Comparison of ENCODE assay signal across 14 cellular contexts in genomic region chr15:57784081-57784488, GRCh38.
DNase-seq lines count a peak whose midpoint lies in the region; ATAC-seq, FAIRE-seq and TF ChIP-seq lines count a peak whose summit lies in the region.
"Had no signal": no experiment of that assay in that cellular context is flagged by ENCODE, and none has a peak within 500 bp of the region (broad histone marks: within the 10 kb centered on the region; RNA-seq: fewer than 3 reads in every experiment).

No MANE protein-coding gene starts in this region.

- ATAC-seq in left cardiac atrium = peak; percentile 75 to 92
- ATAC-seq: K562; naive thymus-derived CD4-positive, alpha-beta T cell; stimulated activated naive CD8-positive, alpha-beta T cell treated with anti-CD3 and anti-CD28 coated beads, Interleukin-15, Interleukin-2, amounts not matched to agents 100 U/mL and 50 U/mL, for 24 hours had no signal

- peaks cover 15% of the 10 kb centered on the region for H3K4me1 ChIP-seq in suprapubic skin
- H3K4me1 ChIP-seq: colonic mucosa had no signal

- no peak for FAIRE-seq in RCC 7860 (lab: Jason Lieb, UNC)
- FAIRE-seq: K562 had no signal

- no peak overlapping the region for H3K4me3 ChIP-seq in HFF-Myc (replicated peaks; ENCODE audit: low read depth, low read length)
- no peak overlapping the region for H3K4me3 ChIP-seq in astrocyte of the spinal cord (ENCODE audit: low read depth, low read length)
- no peak overlapping the region for H3K4me3 ChIP-seq in suprapubic skin
- H3K4me3 ChIP-seq: colonic mucosa, K562 had no signal

- DNase-seq in HFF-Myc (ENCODE audit: extremely low read depth, low read depth) (peak; percentile 44), astrocyte of the spinal cord (ENCODE audit: low read depth, low spot score) (peak; percentile 34), left cardiac atrium (peak; percentile 53), suprapubic skin (ENCODE audit: low spot score in 2 of 2) (no peak), NCI-H345 treated with DMSO at 0.1 percent for 48 hours (lab: John Stamatoyannopoulos, UW; ENCODE audit: unreplicated experiment) (no peak), RCC 7860 (ENCODE audit: low spot score) (no peak), GM19238 (ENCODE audit: insufficient read length, low spot score) (no peak)
- DNase-seq: activated effector memory CD4-positive, alpha-beta T cell treated with anti-CD3 and anti-CD28 coated beads, Interleukin-2, amount 50 U/mL, for 16 hours; colonic mucosa; DMS 273 treated with DMSO at 0.1 percent for 48 hours; naive thymus-derived CD4-positive, alpha-beta T cell; RPMI8226; stimulated activated naive CD8-positive, alpha-beta T cell treated with anti-CD3 and anti-CD28 coated beads, Interleukin-15, Interleukin-2, amounts not matched to agents 100 U/mL and 50 U/mL, for 24 hours had no signal

- no peak for TF ChIP-seq CTCF in HFF-Myc (IDR thresholded peaks at IDR 0.05; ENCODE audit: low read depth, low read length, missing control alignments)
- TF ChIP-seq CTCF in astrocyte of the spinal cord (IDR thresholded peaks at IDR 0.05; ENCODE audit: low read depth, low read length) = no peak
- no peak for TF ChIP-seq CTCF in suprapubic skin (IDR thresholded peaks at IDR 0.05)

- in situ Hi-C loops in astrocyte of the spinal cord (cut with HindIII; ENCODE audit: low sequenced_read_pairs) = no loop called here

- H3K36me3 ChIP-seq in suprapubic skin = no peaks in the 10 kb centered on the region
- H3K36me3 ChIP-seq: colonic mucosa had no signal

- no peak for TF ChIP-seq EP300 in suprapubic skin (IDR thresholded peaks at IDR 0.05)

- peak overlapping the region; percentile 10 for H3K27ac ChIP-seq in suprapubic skin
- H3K27ac ChIP-seq: colonic mucosa had no signal

- intact Hi-C loops in left cardiac atrium (cut with DNase I) = no loop called here

- 16% methylated on average over 4 of the region's 4 CpGs for WGBS in suprapubic skin

- H3K9me3 ChIP-seq in suprapubic skin = no peaks in the 10 kb centered on the region
- H3K9me3 ChIP-seq: colonic mucosa had no signal

- H3K27me3 ChIP-seq in suprapubic skin = no peaks in the 10 kb centered on the region
- H3K27me3 ChIP-seq: colonic mucosa had no signal

- TF ChIP-seq POLR2A in suprapubic skin (IDR thresholded peaks at IDR 0.05) = no peak

Comparison
In these comparisons a context has a peak if more than half of its experiments do, and no peak if none do; other contexts are left out.
1. DNase-seq: peak in HFF-Myc (single experiment), astrocyte of the spinal cord (single experiment) and left cardiac atrium (single experiment); none in suprapubic skin (0 of 2), NCI-H345 treated with DMSO at 0.1 percent for 48 hours (single experiment), RCC 7860 (single experiment) and GM19238 (single experiment).